In the genomic region with DNA sequence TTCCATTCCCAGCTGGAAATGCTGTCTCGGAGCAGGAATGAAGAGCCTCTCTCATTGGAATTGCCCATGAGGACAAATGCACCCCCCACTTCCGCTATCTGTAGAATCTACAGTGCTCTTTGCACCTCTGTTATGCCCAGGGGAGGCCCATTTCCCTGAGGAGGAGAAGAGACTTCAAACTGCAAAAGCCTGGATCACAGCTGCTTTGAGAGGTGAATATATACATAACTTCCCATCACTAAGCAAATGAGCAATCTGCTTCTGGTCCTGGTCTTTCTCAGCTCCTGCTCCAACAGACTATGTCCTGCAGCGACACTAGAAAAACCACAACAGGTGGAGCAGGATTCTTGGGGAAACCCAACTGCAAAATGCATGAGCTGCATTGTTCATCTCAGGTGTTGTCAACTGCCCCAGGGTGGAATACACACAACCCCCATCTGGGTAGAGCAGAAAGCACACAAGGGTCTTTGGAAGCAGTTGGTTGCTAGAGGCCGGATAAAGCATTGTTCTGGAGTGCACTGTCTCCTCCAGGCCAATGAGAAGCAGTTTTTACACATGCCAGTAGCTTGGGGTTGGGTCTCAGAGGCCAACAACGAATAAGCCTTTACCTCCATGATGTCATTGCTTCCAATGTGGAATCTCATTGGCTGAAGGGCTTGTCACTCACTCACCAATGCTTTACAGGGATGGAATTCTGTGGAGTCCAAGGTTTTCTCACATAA, we compare ENCODE assay signal across 13 cellular contexts.
DNase-seq lines count a peak whose midpoint lies in the region; ATAC-seq lines count a peak whose summit lies in the region.
"Had no signal": no experiment of that assay in that cellular context is flagged by ENCODE, and none has a peak within 500 bp of the region (broad histone marks: within the 10 kb centered on the region; RNA-seq: fewer than 3 reads in every experiment).

No MANE protein-coding gene starts in this region.

- no peak overlapping the region for H3K4me3 ChIP-seq in naive thymus-derived CD4-positive, alpha-beta T cell (ENCODE audit: low read length)
- H3K4me3 ChIP-seq: gastroesophageal sphincter had no signal

- DNase-seq in NCI-H1417 (lab: John Stamatoyannopoulos, UW) (peak in 2 of 3 experiments; percentile 6 to 62), NCI-H1417 treated with DMSO at 0.1 percent for 48 hours (lab: John Stamatoyannopoulos, UW) (no peak), NCI-H69 (lab: John Stamatoyannopoulos, UW) (peak; percentile 45), putamen (ENCODE audit: low spot score) (peak; percentile 46), AG20443 (ENCODE audit: low spot score) (no peak)
- no peak for DNase-seq in naive thymus-derived CD4-positive, alpha-beta T cell
- DNase-seq: right cardiac atrium, SHP77 treated with DMSO at 0.1 percent for 48 hours had no signal

- H3K4me1 Mint-ChIP-seq in naive thymus-derived CD4-positive, alpha-beta T cell: peaks cover 12 to 72% (median 37%) of the 10 kb centered on the region in 7 donors

- no peaks in the 10 kb centered on the region for H3K9me3 ChIP-seq in naive thymus-derived CD4-positive, alpha-beta T cell (ENCODE audit: control insufficient read depth in 2 of 3, low read length in 3 of 3)
- H3K9me3 ChIP-seq: gastroesophageal sphincter had no signal

- intact Hi-C loops in naive thymus-derived CD4-positive, alpha-beta T cell (cut with micrococcal nuclease): no loop called here

- no peak overlapping the region for H3K27ac ChIP-seq in naive thymus-derived CD4-positive, alpha-beta T cell (ENCODE audit: low read depth, low read length)
- H3K27ac ChIP-seq: gastroesophageal sphincter had no signal

- POLR2A ChIA-PET in naive thymus-derived CD4-positive, alpha-beta T cell (lab: Charles Lee): no interaction called here

- CTCF ChIA-PET in naive thymus-derived CD4-positive, alpha-beta T cell (lab: Charles Lee): no interaction called here

- H3K27me3 Mint-ChIP-seq in naive thymus-derived CD4-positive, alpha-beta T cell: peaks cover 0 to 17% (median 0%) of the 10 kb centered on the region in 5 donors
- H3K27me3 Mint-ChIP-seq: stimulated activated naive CD8-positive, alpha-beta T cell treated with anti-CD3 and anti-CD28 coated beads, Interleukin-15, Interleukin-2, amounts not matched to agents 100 ng/mL and 50 ng/mL, for 24 hours had no signal

- ATAC-seq in esophagus mucosa (peak; percentile 33), GM19452 (IDR thresholded peaks at IDR 0.05; ENCODE audit: unreplicated experiment) (no peak)
- no peak for ATAC-seq in naive thymus-derived CD4-positive, alpha-beta T cell
- ATAC-seq: gastroesophageal sphincter had no signal

- peak overlapping the region in 1 of 9 donors; percentile 46 for H3K27ac Mint-ChIP-seq in naive thymus-derived CD4-positive, alpha-beta T cell
- H3K27ac Mint-ChIP-seq: activated T-helper 2 cell treated with anti-CD3 and anti-CD28 coated beads, Interferon-gamma antibody, Interleukin-2, Interleukin-4, amounts not matched to agents 10 μg/mL and 5 μg/mL and 100 μg/mL, durations not matched to agents 14 hours and 24 hours and 36 hours; stimulated activated naive CD8-positive, alpha-beta T cell treated with anti-CD3 and anti-CD28 coated beads, Interleukin-15, Interleukin-2, amounts not matched to agents 100 ng/mL and 50 ng/mL, for 24 hours had no signal

- H3K27me3 ChIP-seq in naive thymus-derived CD4-positive, alpha-beta T cell (ENCODE audit: control insufficient read depth in 2 of 2, insufficient read depth in 2 of 2, low read length in 2 of 2): no peaks in the 10 kb centered on the region
- H3K27me3 ChIP-seq: gastroesophageal sphincter had no signal

- H3K36me3 ChIP-seq in naive thymus-derived CD4-positive, alpha-beta T cell (ENCODE audit: control insufficient read depth in 2 of 3, insufficient read depth in 3 of 3, low read length in 3 of 3): no peaks in the 10 kb centered on the region
- H3K36me3 ChIP-seq: gastroesophageal sphincter had no signal

- peaks cover 11 to 25% of the 10 kb centered on the region in 2 donors for H3K4me1 ChIP-seq in naive thymus-derived CD4-positive, alpha-beta T cell (ENCODE audit: control insufficient read depth in 2 of 2, insufficient read depth in 2 of 2, low read length in 2 of 2)

- peaks cover 0 to 1% (median 0%) of the 10 kb centered on the region in 11 donors for H3K9me3 Mint-ChIP-seq in naive thymus-derived CD4-positive, alpha-beta T cell
- H3K9me3 Mint-ChIP-seq: activated T-helper 2 cell treated with anti-CD3 and anti-CD28 coated beads, Interferon-gamma antibody, Interleukin-2, Interleukin-4, amounts not matched to agents 10 μg/mL and 5 μg/mL and 100 μg/mL, durations not matched to agents 14 hours and 24 hours and 36 hours; stimulated activated naive CD8-positive, alpha-beta T cell treated with anti-CD3 and anti-CD28 coated beads, Interleukin-15, Interleukin-2, amounts not matched to agents 100 ng/mL and 50 ng/mL, for 24 hours had no signal

- H3K4me3 Mint-ChIP-seq in naive thymus-derived CD4-positive, alpha-beta T cell: no peak overlapping the region
- H3K4me3 Mint-ChIP-seq: stimulated activated naive CD8-positive, alpha-beta T cell treated with anti-CD3 and anti-CD28 coated beads, Interleukin-15, Interleukin-2, amounts not matched to agents 100 ng/mL and 50 ng/mL, for 24 hours had no signal

- peaks cover 0 to 4% (median 0%) of the 10 kb centered on the region in 5 donors for H3K36me3 Mint-ChIP-seq in naive thymus-derived CD4-positive, alpha-beta T cell

Comparison
In these comparisons a context has a peak if more than half of its experiments do, and no peak if none do; other contexts are left out.
1. DNase-seq: peak in NCI-H1417 (2 of 3), NCI-H69 (single experiment) and putamen (single experiment); none in NCI-H1417 treated with DMSO at 0.1 percent for 48 hours (single experiment), naive thymus-derived CD4-positive, alpha-beta T cell (0 of 9) and AG20443 (single experiment).